17 cellular contexts compared by ENCODE assay signal in the genomic region with DNA sequence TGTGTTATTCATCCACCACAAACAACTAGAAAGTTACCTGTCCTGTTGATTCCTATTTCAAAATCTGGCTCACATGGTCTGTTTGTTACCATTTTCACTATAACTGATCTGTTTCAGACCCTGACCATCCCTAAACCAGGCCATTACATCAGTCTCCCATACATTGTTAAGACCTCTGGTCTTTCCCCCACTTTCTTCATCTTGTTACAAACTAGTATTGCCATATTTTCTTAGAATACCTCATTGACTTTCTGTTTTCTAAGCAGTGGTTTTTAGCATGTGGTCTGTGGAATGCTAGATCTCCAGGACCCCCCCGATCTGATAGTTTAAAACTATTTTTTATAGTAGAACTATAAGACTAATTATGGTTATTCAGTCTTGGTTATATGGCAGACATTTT.
DNase-seq lines count a peak whose midpoint lies in the region; ATAC-seq, FAIRE-seq and TF ChIP-seq lines count a peak whose summit lies in the region.
"Had no signal": no experiment of that assay in that cellular context is flagged by ENCODE, and none has a peak within 500 bp of the region (broad histone marks: within the 10 kb centered on the region; RNA-seq: fewer than 3 reads in every experiment).

No MANE protein-coding gene starts in this region.

- H3K9me1 ChIP-seq in keratinocyte (ENCODE audit: control insufficient read depth, extremely low read depth, insufficient read depth, low read length): no peaks in the 10 kb centered on the region

- H3K27ac Mint-ChIP-seq in activated CD4-positive, alpha-beta memory T cell treated with anti-CD3 and anti-CD28 coated beads, Interleukin-2, amount 10 ng/mL, durations not matched to agents 7 days and 5 days: no peak overlapping the region
- H3K27ac Mint-ChIP-seq: CD4-positive, CD25-positive, alpha-beta regulatory T cell had no signal

- no peak for TF ChIP-seq RAD21 in H1 (IDR thresholded peaks at IDR 0.05 in 1 of 2, conservative IDR thresholded peaks at IDR 0.05 in 1 of 2; ENCODE audit: low read depth in 2 of 2, low read length in 2 of 2)

- no peaks in the 10 kb centered on the region for H3K27me3 Mint-ChIP-seq in activated CD4-positive, alpha-beta memory T cell treated with anti-CD3 and anti-CD28 coated beads, Interleukin-2, amount 10 ng/mL, durations not matched to agents 7 days and 5 days
- H3K27me3 Mint-ChIP-seq: CD4-positive, CD25-positive, alpha-beta regulatory T cell had no signal

- H4K20me1 ChIP-seq in H1 (replicated peaks in 1 of 2; ENCODE audit: control insufficient read depth in 1 of 2, insufficient read depth in 2 of 2, low read length in 2 of 2) (no peaks in the 10 kb centered on the region), keratinocyte (ENCODE audit: control insufficient read depth, extremely low read depth, insufficient read depth, low read length) (no peaks in the 10 kb centered on the region)

- no peak overlapping the region for H4K5ac ChIP-seq in H1 (ENCODE audit: insufficient read length, low read depth, low read length)

- no peak overlapping the region for H3K18ac ChIP-seq in H1 (ENCODE audit: extremely low read depth, low read length)

- H3K9ac ChIP-seq in H1 (replicated peaks in 1 of 4; ENCODE audit: extremely low read depth in 1 of 4, low read depth in 3 of 4, low read length in 3 of 4): no peak overlapping the region
- H3K9ac ChIP-seq in keratinocyte (ENCODE audit: control insufficient read depth, extremely low read depth, insufficient read depth, low read length): no peak overlapping the region

- no peaks in the 10 kb centered on the region for H3K4me1 Mint-ChIP-seq in activated CD4-positive, alpha-beta memory T cell treated with anti-CD3 and anti-CD28 coated beads, Interleukin-2, amount 10 ng/mL, durations not matched to agents 7 days and 5 days
- H3K4me1 Mint-ChIP-seq: CD4-positive, CD25-positive, alpha-beta regulatory T cell had no signal

- H2BK15ac ChIP-seq in H1 (ENCODE audit: low read length): no peak overlapping the region

- no peaks in the 10 kb centered on the region for H3K36me3 ChIP-seq in RWPE2 (ENCODE audit: low read depth)
- no peaks in the 10 kb centered on the region for H3K36me3 ChIP-seq in H1 (ENCODE audit: control insufficient read depth in 2 of 4, insufficient read depth in 4 of 4, low read length in 3 of 4)
- peaks cover 3 to 6% of the 10 kb centered on the region in 2 experiments for H3K36me3 ChIP-seq in keratinocyte (ENCODE audit: control insufficient read depth in 2 of 2, extremely low read depth in 1 of 2, insufficient read depth in 2 of 2, low read length in 2 of 2)

- H4K91ac ChIP-seq in H1 (replicated peaks; ENCODE audit: insufficient read length, low read length): peak overlapping the region; percentile 86

- TF ChIP-seq CTCF in RWPE2 (IDR thresholded peaks at IDR 0.05; ENCODE audit: poor library complexity, severe bottlenecking) (no peak), H1 (IDR thresholded peaks at IDR 0.05; ENCODE audit: control extremely low read depth in 1 of 3, insufficient read depth in 1 of 3, low read depth in 1 of 3, low read length in 3 of 3) (no peak), keratinocyte (optimal IDR thresholded peaks at IDR 0.05 in 1 of 3, IDR thresholded peaks at IDR 0.05 in 1 of 3, conservative IDR thresholded peaks at IDR 0.05 in 1 of 3; ENCODE audit: extremely low read depth in 1 of 3, insufficient read depth in 2 of 3, low read length in 3 of 3) (no peak)

- H3K56ac ChIP-seq in H1 (replicated peaks; ENCODE audit: insufficient read length, low read depth, low read length): no peak overlapping the region

- H2BK12ac ChIP-seq in H1 (ENCODE audit: low read depth, low read length): no peak overlapping the region; the same call in 1 of the 2 replicates

- H4K8ac ChIP-seq in H1 (ENCODE audit: extremely low read depth, insufficient read depth, low read length): no peak overlapping the region

- H3K14ac ChIP-seq in H1 (ENCODE audit: insufficient read length): no peak overlapping the region

- H3K4me1 ChIP-seq in RWPE2 (ENCODE audit: insufficient read depth, poor library complexity, severe bottlenecking) (peaks cover 58% of the 10 kb centered on the region), H1 (replicated peaks in 1 of 4; ENCODE audit: control insufficient read depth in 3 of 4, insufficient read depth in 4 of 4, low read length in 3 of 4) (peaks cover 10 to 30% (median 13%) of the 10 kb centered on the region in 4 experiments; a peak in 6 of 7 replicates), keratinocyte (ENCODE audit: control insufficient read depth, extremely low read depth, insufficient read depth, low read length) (peaks cover 65% of the 10 kb centered on the region)

- no peak overlapping the region for H2AK5ac ChIP-seq in H1 (ENCODE audit: low read depth, low read length)

- no peak for TF ChIP-seq EP300 in H1 (IDR thresholded peaks at IDR 0.05; ENCODE audit: borderline replicate concordance in 1 of 2, low read depth in 2 of 2, low read length in 2 of 2)

- POLR2A ChIA-PET in H1 (lab: Charles Lee; ENCODE audit: partially characterized antibody): interaction anchor here (0.7 to 1.1 kb wide), 2 partner anchors 20 to 75 kb away, joined by 3 read pairs; no protein-coding TSS in a partner anchor
- POLR2A ChIA-PET in activated CD4-positive, alpha-beta memory T cell treated with anti-CD3 and anti-CD28 coated beads, Interleukin-2, amount 10 ng/mL, durations not matched to agents 7 days and 5 days (lab: Charles Lee): no interaction called here

- H3K36me3 Mint-ChIP-seq in activated CD4-positive, alpha-beta memory T cell treated with anti-CD3 and anti-CD28 coated beads, Interleukin-2, amount 10 ng/mL, durations not matched to agents 7 days and 5 days (ENCODE audit: low read depth): no peaks in the 10 kb centered on the region
- H3K36me3 Mint-ChIP-seq: CD4-positive, CD25-positive, alpha-beta regulatory T cell had no signal

- dilution Hi-C loops in keratinocyte (cut with MboI; ENCODE audit: extremely low pct_ligation_motif_present, low sequenced_read_pairs): no loop called here

- no peak overlapping the region for H2BK20ac ChIP-seq in H1 (ENCODE audit: low read length)

- peak overlapping the region; percentile 36; the same call in 1 of the 2 replicates for H2BK5ac ChIP-seq in H1 (ENCODE audit: low read depth, low read length)

- H3K27ac ChIP-seq in RWPE2 (ENCODE audit: poor library complexity, severe bottlenecking) (peak overlapping the region; percentile 50), H1 (ENCODE audit: low read depth, low read length) (no peak overlapping the region), keratinocyte (ENCODE audit: control insufficient read depth, insufficient read depth, low read length) (peak overlapping the region; percentile 57)

- H3K9me3 ChIP-seq in RWPE2 (ENCODE audit: severe bottlenecking) (no peaks in the 10 kb centered on the region), H1 (ENCODE audit: insufficient read depth in 2 of 2, low read depth in 1 of 2, low read length in 1 of 2) (no peaks in the 10 kb centered on the region), keratinocyte (ENCODE audit: control insufficient read depth, low read depth, low read length) (no peaks in the 10 kb centered on the region)

- no peak for TF ChIP-seq POLR2A in H1 (IDR thresholded peaks at IDR 0.05; ENCODE audit: control extremely low read depth in 1 of 2, low read depth in 2 of 2, low read length in 2 of 2)

- peaks cover 0 to 56% of the 10 kb centered on the region in 2 experiments; a peak in 2 of 4 replicates for H3K79me2 ChIP-seq in H1 (ENCODE audit: control insufficient read depth in 1 of 2, insufficient read depth in 2 of 2, low read length in 2 of 2)
- peaks cover 50% of the 10 kb centered on the region for H3K79me2 ChIP-seq in keratinocyte (ENCODE audit: control insufficient read depth, insufficient read depth, low read length)

- no peaks in the 10 kb centered on the region for H3K9me3 Mint-ChIP-seq in activated CD4-positive, alpha-beta memory T cell treated with anti-CD3 and anti-CD28 coated beads, Interleukin-2, amount 10 ng/mL, durations not matched to agents 7 days and 5 days
- H3K9me3 Mint-ChIP-seq: CD4-positive, CD25-positive, alpha-beta regulatory T cell had no signal

- no peak overlapping the region for H3K4me3 Mint-ChIP-seq in activated CD4-positive, alpha-beta memory T cell treated with anti-CD3 and anti-CD28 coated beads, Interleukin-2, amount 10 ng/mL, durations not matched to agents 7 days and 5 days
- H3K4me3 Mint-ChIP-seq: CD4-positive, CD25-positive, alpha-beta regulatory T cell had no signal

- H3K79me1 ChIP-seq in H1 (ENCODE audit: low read depth, low read length): peaks cover 2% of the 10 kb centered on the region; the same call in 1 of the 2 replicates

- H3K27me3 ChIP-seq in RWPE2 (ENCODE audit: insufficient read depth, poor library complexity, severe bottlenecking) (no peaks in the 10 kb centered on the region), H1 (replicated peaks in 1 of 4; ENCODE audit: control insufficient read depth in 3 of 4, extremely low read depth in 1 of 4, insufficient read depth in 3 of 4, low read length in 3 of 4) (no peaks in the 10 kb centered on the region), keratinocyte (ENCODE audit: control insufficient read depth, extremely low read depth, insufficient read depth, low read length) (no peaks in the 10 kb centered on the region)

- H3K4me2 ChIP-seq in H1 (ENCODE audit: insufficient read depth in 1 of 2, low read depth in 2 of 2, low read length in 2 of 2): no peak overlapping the region; a peak in 1 of 4 replicates
- H3K4me2 ChIP-seq in keratinocyte (ENCODE audit: control insufficient read depth, extremely low read depth, insufficient read depth, low read depth, low read length): peak overlapping the region; percentile 18

- H3K23me2 ChIP-seq in H1 (ENCODE audit: low read depth, low read length): no peaks in the 10 kb centered on the region

- H3K4me3 ChIP-seq in RWPE2 (ENCODE audit: severe bottlenecking): no peak overlapping the region
- H3K4me3 ChIP-seq in H1 (ENCODE audit: extremely low read depth in 1 of 4, insufficient read depth in 2 of 4, low read depth in 3 of 4, low read length in 4 of 4): no peak overlapping the region
- H3K4me3 ChIP-seq in keratinocyte (ENCODE audit: control insufficient read depth in 2 of 3, extremely low read depth in 1 of 3, insufficient read depth in 2 of 3, low read depth in 1 of 3, low read length in 3 of 3): no peak overlapping the region
- H3K4me3 ChIP-seq: K562 had no signal

- peak overlapping the region; percentile 19 for H2BK120ac ChIP-seq in H1 (replicated peaks; ENCODE audit: low read depth, low read length)

- CTCF ChIA-PET in H1 (lab: Charles Lee; ENCODE audit: partially characterized antibody): no interaction called here
- CTCF ChIA-PET in activated CD4-positive, alpha-beta memory T cell treated with anti-CD3 and anti-CD28 coated beads, Interleukin-2, amount 10 ng/mL, durations not matched to agents 7 days and 5 days (lab: Charles Lee): no interaction called here

- H3K23ac ChIP-seq in H1 (ENCODE audit: insufficient read length): no peak overlapping the region

- ATAC-seq in RWPE2 (ENCODE audit: low read depth) (no peak), GM19035 (IDR thresholded peaks at IDR 0.05; ENCODE audit: unreplicated experiment) (no peak)
- ATAC-seq: K562, Panc1, Right ventricle myocardium inferior had no signal

- FAIRE-seq in H1 (lab: Jason Lieb, UNC): no peak
- peak; percentile 13 for FAIRE-seq in keratinocyte (lab: Jason Lieb, UNC)
- FAIRE-seq: K562 had no signal

- H2AFZ ChIP-seq in H1 (ENCODE audit: low read length) (no peak overlapping the region), keratinocyte (ENCODE audit: control insufficient read depth, low read length) (no peak overlapping the region)

- DNase-seq in RWPE2 (ENCODE audit: low spot score): no peak
- no peak for DNase-seq in H1 (ENCODE audit: low read depth in 1 of 2, low spot score in 2 of 2)
- DNase-seq in keratinocyte (ENCODE audit: low read depth, low spot score): no peak
- no peak for DNase-seq in DMS 273 (lab: John Stamatoyannopoulos, UW; ENCODE audit: unreplicated experiment)
- DNase-seq in NCI-H2171 (lab: John Stamatoyannopoulos, UW): no peak
- DNase-seq in activated CD4-positive, alpha-beta memory T cell treated with anti-CD3 and anti-CD28 coated beads, Interleukin-2, amount 10 ng/mL, durations not matched to agents 7 days and 5 days: no peak
- DNase-seq: Calu3; CD4-positive, CD25-positive, alpha-beta regulatory T cell; GOT3; MV-4-11; NCI-H1417 treated with DMSO at 0.1 percent for 48 hours; NCI-H2081; NCI-H524 had no signal

- no peak overlapping the region for H3K4ac ChIP-seq in H1 (replicated peaks; ENCODE audit: insufficient read length, low read depth, low read length)

- WGBS in H1 (ENCODE audit: extremely low coverage in 1 of 2, insufficient coverage in 1 of 2, insufficient read length in 1 of 2, insufficient replicate concordance in 2 of 2, low coverage in 1 of 2, low lambda C conversion rate in 2 of 2, missing lambda C conversion rate in 1 of 2), 2 experiments: 85% methylated on average over 1 of the region's 1 CpG; no CpG with 5 or more reads in 1 of the 2 experiments
